ENCODE assay signal across 10 cellular contexts in genomic region chr20:63785646-63786255, GRCh38. TPM values are rescaled to one million over a fixed set of nuclear protein-coding genes. Genes with fewer than 3 reads are reported as not detected.
DNase-seq lines count a peak whose midpoint lies in the region; ATAC-seq, FAIRE-seq and TF ChIP-seq lines count a peak whose summit lies in the region.
"Had no signal": no experiment of that assay in that cellular context is flagged by ENCODE, and none has a peak within 500 bp of the region (broad histone marks: within the 10 kb centered on the region; RNA-seq: fewer than 3 reads in every experiment).

No MANE protein-coding gene starts in this region.

- FAIRE-seq in GM12878 (lab: Jason Lieb, UNC), result no peak

- no peak overlapping the region for H2AFZ ChIP-seq in GM12878 (ENCODE audit: control insufficient read depth, low read depth, low read length)

- no peak for TF ChIP-seq CTCF in GM12878 (IDR thresholded peaks at IDR 0.05 in 2 of 3, conservative IDR thresholded peaks at IDR 0.05 in 1 of 3; ENCODE audit: control insufficient read depth in 2 of 3, extremely low read depth in 1 of 3, insufficient read depth in 1 of 3, low read depth in 3 of 3, low read length in 3 of 3)

- peak overlapping the region; percentile 18; the same call in 1 of the 2 replicates for H3K9ac ChIP-seq in BLaER1
- H3K9ac ChIP-seq in HUES48 (ENCODE audit: low read depth, low read length), result no peak overlapping the region
- H3K9ac ChIP-seq in GM12878 (ENCODE audit: control insufficient read depth, insufficient read depth, low read length), result no peak overlapping the region

- no peaks in the 10 kb centered on the region for H3K79me2 ChIP-seq in GM12878 (ENCODE audit: control insufficient read depth, insufficient read depth, low read length)

- intact Hi-C loops in GM12878 (cut with micrococcal nuclease; ENCODE audit: unreplicated experiment), result loop anchor here (2.0 kb wide), 3 partner anchors 79 to 87 kb away; partner anchors contain the start of genes ARFRP1 and TPD52L2

- 53% methylated on average over 15 of the region's 15 CpGs for WGBS in GM12878 (ENCODE audit: insufficient coverage, insufficient replicate concordance, low lambda C conversion rate, missing lambda C conversion rate)

- H3K27ac ChIP-seq in BLaER1 (peak overlapping the region; percentile 81), HUES48 (ENCODE audit: low read depth, low read length) (peak overlapping the region; percentile 10), GM12878 (ENCODE audit: control insufficient read depth, insufficient read depth) (no peak overlapping the region)
- H3K27ac ChIP-seq: ascending aorta, RWPE1 had no signal

- SMC1A ChIA-PET in GM12878 (lab: Charles Lee; ENCODE audit: uncharacterized antibody, unreplicated experiment), result interaction anchor here (0.7 to 4.0 kb wide), 9 partner anchors 9 to 111 kb away, joined by 3 to 19 read pairs (median 4); partner anchors contain the start of genes ARFRP1, TPD52L2 and ZGPAT

- RAD21 ChIA-PET in GM12878 (lab: Charles Lee; ENCODE audit: unreplicated experiment), result interaction anchor here (0.6 to 2.3 kb wide), 7 partner anchors 68 to 296 kb away, joined by 3 to 18 read pairs (median 7); partner anchors contain the start of gene TPD52L2

- H3K27me3 ChIP-seq in BLaER1 (no peaks in the 10 kb centered on the region), HUES48 (ENCODE audit: control insufficient read depth, insufficient read depth, low read length) (no peaks in the 10 kb centered on the region), GM12878 (replicated peaks in 1 of 2; ENCODE audit: control insufficient read depth in 2 of 2, insufficient read depth in 2 of 2, low read length in 1 of 2) (no peaks in the 10 kb centered on the region)
- H3K27me3 ChIP-seq: ascending aorta had no signal

- no peaks in the 10 kb centered on the region for H3K36me3 ChIP-seq in BLaER1
- peaks cover 16% of the 10 kb centered on the region for H3K36me3 ChIP-seq in HUES48 (ENCODE audit: control insufficient read depth, insufficient read depth, low read length)
- no peaks in the 10 kb centered on the region for H3K36me3 ChIP-seq in GM12878 (ENCODE audit: control insufficient read depth in 2 of 2, insufficient read depth in 2 of 2, low read length in 1 of 2)

- ATAC-seq in GM12878 (no peak), GM21529 (IDR thresholded peaks at IDR 0.05; ENCODE audit: unreplicated experiment) (no peak)

- H3K4me1 ChIP-seq in BLaER1, result peaks cover 98% of the 10 kb centered on the region
- no peaks in the 10 kb centered on the region for H3K4me1 ChIP-seq in HUES48 (ENCODE audit: control insufficient read depth, insufficient read depth, low read length)
- H3K4me1 ChIP-seq in GM12878 (ENCODE audit: control insufficient read depth, insufficient read depth, low read length), result peaks cover 8% of the 10 kb centered on the region
- H3K4me1 ChIP-seq: ascending aorta had no signal

- TF ChIP-seq RAD21 in GM12878 (IDR thresholded peaks at IDR 0.05; ENCODE audit: insufficient read depth, low read depth, low read length), result no peak

- DNase-seq in GM12878 (ENCODE audit: low read depth, low spot score) (no peak), middle frontal gyrus (ENCODE audit: extremely low spot score, low spot score) (peak; percentile 55), DMS153 treated with DMSO at 0.1 percent for 48 hours (lab: John Stamatoyannopoulos, UW; ENCODE audit: unreplicated experiment) (no peak), NAMALWA (ENCODE audit: low spot score) (no peak)
- no peak for DNase-seq in stimulated activated CD4-positive, alpha-beta T cell treated with anti-CD3 and anti-CD28 coated beads, Interleukin-2, amount 100 ng/mL, for 48 hours

- H3K9me3 ChIP-seq in BLaER1 (no peaks in the 10 kb centered on the region), HUES48 (ENCODE audit: control insufficient read depth, insufficient read depth, low read length) (no peaks in the 10 kb centered on the region), GM12878 (replicated peaks; ENCODE audit: control insufficient read depth, insufficient read depth, low read length) (no peaks in the 10 kb centered on the region)
- H3K9me3 ChIP-seq: ascending aorta had no signal

- POLR2A ChIA-PET in GM12878 (lab: Charles Lee), result interaction anchor here (1.4 kb wide), 1 partner anchor 73 kb away, joined by 5 read pairs; no protein-coding TSS in a partner anchor

- in situ Hi-C loops in GM12878 (cut with MboI), result no loop called here

- H4K20me1 ChIP-seq in BLaER1 (no peaks in the 10 kb centered on the region), GM12878 (ENCODE audit: control insufficient read depth, insufficient read depth) (no peaks in the 10 kb centered on the region)

- H3K4me3 ChIP-seq in BLaER1 (no peak overlapping the region), HUES48 (ENCODE audit: low read depth, low read length) (no peak overlapping the region), GM12878 (no peak overlapping the region)
- H3K4me3 ChIP-seq: ascending aorta had no signal

- TF ChIP-seq POLR2A in GM12878 (IDR thresholded peaks at IDR 0.05; ENCODE audit: low read depth, low read length), result no peak

- no TSS peak for BruUV-seq in GM12878 (replicated peaks; lab: Mats Ljungman, UMichigan)

- TF ChIP-seq EP300 in GM12878 (IDR thresholded peaks at IDR 0.05; ENCODE audit: borderline replicate concordance in 1 of 2, control insufficient read depth in 1 of 2, low read depth in 2 of 2, low read length in 2 of 2), result no peak

- H3K4me2 ChIP-seq in BLaER1 (peak overlapping the region; percentile 85), GM12878 (ENCODE audit: control insufficient read depth, insufficient read depth) (no peak overlapping the region)

- CTCF ChIA-PET in GM12878 (lab: Yijun Ruan, JAX), result interaction anchor here (0.6 to 4.2 kb wide), 21 partner anchors 8 to 335 kb away, joined by 3 to 38 read pairs (median 4); partner anchors contain the start of genes ARFRP1, PTK6, TPD52L2 and ZGPAT

TF ChIP-seq in GM12878, 131 proteins besides CTCF, POLR2A, EP300 and RAD21:
- TF ChIP-seq LARP7 (IDR thresholded peaks at IDR 0.05) (0 out of 2 replicates have a peak, but pooled peaks have one; percentile 44), NR2F1 (conservative IDR thresholded peaks at IDR 0.05) (no peak)

RNA-seq across cellular contexts. Expression of gene ZBTB46, which starts 45.3 kb away (rescaled TPM):
- total RNA-seq in GM12878 (2013; cell fraction: nucleolus; rRNA removed), result 7.6 and 7.8 TPM in 2 replicates
- total RNA-seq in GM12878 (2014; rRNA removed) (0.45 and 0.98 TPM in 2 replicates), GM12878 (2014; rRNA removed; fragmentation: Illumina TruSeq; extraction: Trizol) (0.18 and 0.23 TPM in 2 replicates), GM12878 (2021) (0.92 and 1.0 TPM in 2 replicates)
- polyA plus RNA-seq in GM12878 (2011; ENCODE audit: low read depth), result 0.45 TPM
- polyA plus RNA-seq in GM12878 (2011; rRNA removed) (0.46 and 0.77 TPM in 2 replicates), GM12878 (2014; fragmentation: Illumina TruSeq; extraction: Trizol) (0.08 and 0.15 TPM in 2 replicates), GM12878 (2014; fragmentation: Nextera tagmentation; extraction: Ambion mirVana) (under 1 TPM; 0.31 to 0.37 TPM), GM12878 (2014; rRNA removed) (0.24 and 0.26 TPM in 2 replicates), GM12878 (2016; fragmentation: Nextera tagmentation; extraction: Ambion mirVana) (under 1 TPM; 0.21 to 0.43 TPM)
- polyA plus RNA-seq in GM12878 (2011; cell fraction: cytosol; rRNA removed), result 1.3 and 1.6 TPM in 2 replicates
- polyA plus RNA-seq in GM12878 (2011; cell fraction: nucleus; rRNA removed), result 3.2 and 4.5 TPM in 2 replicates
- 1.2 and 1.3 TPM in 2 replicates for polyA plus RNA-seq in GM12878 (2012)
- 7.9 and 9.9 TPM in 2 replicates for polyA minus RNA-seq in GM12878 (2011; rRNA and poly(A)+ RNA removed)
- polyA minus RNA-seq in GM12878 (2011; cell fraction: cytosol; rRNA and poly(A)+ RNA removed), result 2.9 and 4.9 TPM in 2 replicates
- 1.6 and 2.5 TPM in 2 replicates for polyA minus RNA-seq in GM12878 (2011; cell fraction: nucleus; rRNA and poly(A)+ RNA removed)

RNA-seq across cellular contexts. Expression of gene SLC2A4RG, which starts 46.2 kb away (rescaled TPM):
- total RNA-seq in GM12878 (2013; cell fraction: nucleolus; rRNA removed), result 8.0 and 8.3 TPM in 2 replicates
- total RNA-seq in GM12878 (2014; rRNA removed) (26.0 and 32.1 TPM in 2 replicates), GM12878 (2014; rRNA removed; fragmentation: Illumina TruSeq; extraction: Trizol) (11.4 TPM in 2 replicates), GM12878 (2021) (64.2 and 65.9 TPM in 2 replicates)
- polyA plus RNA-seq in GM12878 (2011; ENCODE audit: low read depth), result 7.1 TPM
- polyA plus RNA-seq in GM12878 (2011; rRNA removed) (7.5 and 11.8 TPM in 2 replicates), GM12878 (2014; fragmentation: Illumina TruSeq; extraction: Trizol) (0.59 and 5.4 TPM in 2 replicates), GM12878 (2014; fragmentation: Nextera tagmentation; extraction: Ambion mirVana) (1 to 10 TPM in 1 of 2 experiments, under 1 TPM in 1; 0.34 to 2.8 TPM), GM12878 (2014; rRNA removed) (47.2 and 52.6 TPM in 2 replicates), GM12878 (2016; fragmentation: Nextera tagmentation; extraction: Ambion mirVana) (10 to 100 TPM; 14.9 to 19.8 TPM)
- 9.3 and 17.5 TPM in 2 replicates for polyA plus RNA-seq in GM12878 (2011; cell fraction: cytosol; rRNA removed)
- polyA plus RNA-seq in GM12878 (2011; cell fraction: nucleus; rRNA removed), result 71.2 and 88.5 TPM in 2 replicates
- 27.8 and 37.4 TPM in 2 replicates for polyA plus RNA-seq in GM12878 (2012)
- 1.4 and 6.6 TPM in 2 replicates for polyA minus RNA-seq in GM12878 (2011; rRNA and poly(A)+ RNA removed)
- polyA minus RNA-seq in GM12878 (2011; cell fraction: cytosol; rRNA and poly(A)+ RNA removed), result 5.5 and 9.0 TPM in 2 replicates
- 8.7 and 14.4 TPM in 2 replicates for polyA minus RNA-seq in GM12878 (2011; cell fraction: nucleus; rRNA and poly(A)+ RNA removed)

RNA-seq across cellular contexts. Expression of gene LIME1, which starts 49.3 kb away (rescaled TPM):
- 15.2 and 16.4 TPM in 2 replicates for total RNA-seq in GM12878 (2013; cell fraction: nucleolus; rRNA removed)
- total RNA-seq in GM12878 (2014; rRNA removed) (72.3 and 109 TPM in 2 replicates), GM12878 (2014; rRNA removed; fragmentation: Illumina TruSeq; extraction: Trizol) (3.3 and 3.9 TPM in 2 replicates), GM12878 (2021) (78.1 and 92.7 TPM in 2 replicates)
- 12.0 TPM for polyA plus RNA-seq in GM12878 (2011; ENCODE audit: low read depth)
- polyA plus RNA-seq in GM12878 (2011; rRNA removed) (3.1 and 7.2 TPM in 2 replicates), GM12878 (2014; fragmentation: Illumina TruSeq; extraction: Trizol) (0.32 and 1.1 TPM in 2 replicates), GM12878 (2014; fragmentation: Nextera tagmentation; extraction: Ambion mirVana) (1 to 10 TPM in 1 of 2 experiments, under 1 TPM in 1; 0.35 to 1.7 TPM), GM12878 (2014; rRNA removed) (102 and 128 TPM in 2 replicates), GM12878 (2016; fragmentation: Nextera tagmentation; extraction: Ambion mirVana) (100 to 1,000 TPM; 119 to 154 TPM)
- 25.0 and 57.5 TPM in 2 replicates for polyA plus RNA-seq in GM12878 (2011; cell fraction: cytosol; rRNA removed)
- polyA plus RNA-seq in GM12878 (2011; cell fraction: nucleus; rRNA removed), result 82.2 and 136 TPM in 2 replicates
- 44.2 and 49.4 TPM in 2 replicates for polyA plus RNA-seq in GM12878 (2012)
- polyA minus RNA-seq in GM12878 (2011; rRNA and poly(A)+ RNA removed), result 1.2 and 5.4 TPM in 2 replicates
- polyA minus RNA-seq in GM12878 (2011; cell fraction: cytosol; rRNA and poly(A)+ RNA removed), result 15.1 and 15.2 TPM in 2 replicates
- polyA minus RNA-seq in GM12878 (2011; cell fraction: nucleus; rRNA and poly(A)+ RNA removed), result 15.1 and 31.5 TPM in 2 replicates
